Comparison of ENCODE assay signal across 24 cellular contexts in the genomic region with DNA sequence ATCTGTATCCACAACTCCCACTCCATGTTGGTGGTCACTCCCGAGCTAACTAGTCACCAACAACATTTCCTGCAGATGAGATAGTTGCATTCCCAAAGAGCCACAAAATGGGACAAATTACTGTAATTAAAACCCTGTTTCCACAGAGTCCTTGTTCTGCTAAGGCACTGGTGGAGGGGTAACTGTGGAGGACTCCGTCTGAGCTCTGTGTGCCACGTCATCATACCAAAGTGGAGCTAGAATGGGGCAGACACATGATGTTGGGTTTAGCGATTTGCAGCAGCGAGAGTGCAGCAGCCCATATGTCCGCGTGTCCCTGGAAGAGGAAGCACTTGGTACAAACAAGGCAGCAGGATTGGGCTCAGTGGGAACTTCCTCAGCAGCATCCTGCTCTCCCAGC.
"Had no signal": no experiment of that assay in that cellular context is flagged by ENCODE, and none has a peak within 500 bp of the region (broad histone marks: within the 10 kb centered on the region; RNA-seq: fewer than 3 reads in every experiment).

No MANE protein-coding gene starts in this region.

- H3K4me1 ChIP-seq: colonic mucosa, psoas muscle, uterus had no signal

- DNase-seq: colonic mucosa; dermis blood vessel endothelial cell; esophagus squamous epithelium; foreskin melanocyte; head of caudate nucleus; hippocampal formation; immature natural killer cell; left colon; left ventricle myocardium superior; mesendoderm; naive B cell; psoas muscle; retina; stimulated activated CD4-positive, alpha-beta T cell treated with anti-CD3 and anti-CD28 coated beads, Interleukin-12 subunit alpha, Interleukin-12 subunit beta, amount 100 ng/mL, for 4 hours; stimulated activated CD8-positive, alpha-beta memory T cell treated with anti-CD3 and anti-CD28 coated beads, Interleukin-4, amount 100 ng/mL, for 48 hours; stimulated activated naive CD8-positive, alpha-beta T cell treated with anti-CD3 and anti-CD28 coated beads, Interleukin-15, Interleukin-2, amounts not matched to agents 100 U/mL and 50 U/mL, for 24 hours; thyroid gland; upper lobe of left lung; uterus had no signal

- H3K27ac ChIP-seq: colonic mucosa, esophagus squamous epithelium, neutrophil, psoas muscle, suprapubic skin, thyroid gland, upper lobe of left lung, uterus had no signal

- ATAC-seq: left colon; left ventricle myocardium superior; psoas muscle; sciatic nerve; stimulated activated effector memory CD8-positive, alpha-beta T cell treated with anti-CD3 and anti-CD28 coated beads, Interleukin-12 subunit alpha, Interleukin-12 subunit beta, amount 100 ng/mL, for 72 hours; stimulated activated naive CD8-positive, alpha-beta T cell treated with anti-CD3 and anti-CD28 coated beads, Interleukin-15, Interleukin-2, amounts not matched to agents 100 U/mL and 50 U/mL, for 24 hours had no signal

- H3K9me3 ChIP-seq: colonic mucosa, esophagus squamous epithelium, neutrophil, psoas muscle, suprapubic skin, thyroid gland, upper lobe of left lung, uterus had no signal

- H3K36me3 ChIP-seq: colonic mucosa, esophagus squamous epithelium, neutrophil, suprapubic skin, thyroid gland, upper lobe of left lung, uterus had no signal

- H3K27me3 ChIP-seq: colonic mucosa, neutrophil, suprapubic skin, thyroid gland, upper lobe of left lung, uterus had no signal

- H3K4me3 ChIP-seq: colonic mucosa, esophagus squamous epithelium, lung, psoas muscle, suprapubic skin, thyroid gland, upper lobe of left lung, uterus had no signal
